ENCODE assay signal across 2 cellular contexts in the genomic region with DNA sequence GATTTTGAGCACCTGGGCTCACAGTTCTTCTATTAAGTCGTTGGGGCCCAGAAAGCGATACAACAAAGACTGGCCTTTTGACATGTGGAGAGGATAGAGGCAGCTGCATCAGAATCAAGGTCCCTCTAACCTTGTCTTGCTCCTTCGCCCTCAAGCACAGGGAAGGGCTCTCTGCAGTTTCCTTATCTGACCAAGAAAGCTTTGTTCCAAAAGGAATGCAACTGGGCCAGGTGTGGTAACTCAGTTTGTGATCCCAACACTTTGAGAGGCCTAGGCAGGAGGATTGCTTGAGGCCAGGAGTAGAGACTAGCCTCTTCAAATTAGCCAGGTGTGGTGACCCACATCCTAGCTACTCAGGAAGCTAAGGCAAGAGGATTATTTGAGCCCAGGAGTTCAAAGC.
TF ChIP-seq lines count a peak whose summit lies in the region.

No MANE protein-coding gene starts in this region.

TF ChIP-seq in H1, 55 proteins besides CTCF, POLR2A, EP300 and RAD21 (continued from another document):
- TF ChIP-seq SIX5 (IDR thresholded peaks at IDR 0.05; ENCODE audit: low read depth, low read length) = no peak

TF ChIP-seq in WTC11, 78 proteins besides CTCF, POLR2A, EP300 and RAD21 (continued from another document):
- TF ChIP-seq, protein P1, sequence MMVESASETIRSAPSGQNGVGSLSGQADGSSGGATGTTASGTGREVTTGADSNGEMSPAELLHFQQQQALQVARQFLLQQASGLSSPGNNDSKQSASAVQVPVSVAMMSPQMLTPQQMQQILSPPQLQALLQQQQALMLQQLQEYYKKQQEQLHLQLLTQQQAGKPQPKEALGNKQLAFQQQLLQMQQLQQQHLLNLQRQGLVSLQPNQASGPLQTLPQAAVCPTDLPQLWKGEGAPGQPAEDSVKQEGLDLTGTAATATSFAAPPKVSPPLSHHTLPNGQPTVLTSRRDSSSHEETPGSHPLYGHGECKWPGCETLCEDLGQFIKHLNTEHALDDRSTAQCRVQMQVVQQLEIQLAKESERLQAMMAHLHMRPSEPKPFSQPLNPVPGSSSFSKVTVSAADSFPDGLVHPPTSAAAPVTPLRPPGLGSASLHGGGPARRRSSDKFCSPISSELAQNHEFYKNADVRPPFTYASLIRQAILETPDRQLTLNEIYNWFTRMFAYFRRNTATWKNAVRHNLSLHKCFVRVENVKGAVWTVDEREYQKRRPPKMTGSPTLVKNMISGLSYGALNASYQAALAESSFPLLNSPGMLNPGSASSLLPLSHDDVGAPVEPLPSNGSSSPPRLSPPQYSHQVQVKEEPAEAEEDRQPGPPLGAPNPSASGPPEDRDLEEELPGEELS (CRISPR knock-in tag; IDR thresholded peaks at IDR 0.05) = no peak
- TF ChIP-seq JAZF1 (CRISPR knock-in tag; IDR thresholded peaks at IDR 0.05) (no peak), FOXP1 (CRISPR knock-in tag; IDR thresholded peaks at IDR 0.05; ENCODE audit: borderline replicate concordance) (no peak), ESRRA (CRISPR knock-in tag; IDR thresholded peaks at IDR 0.05; ENCODE audit: borderline replicate concordance) (no peak), PRRX2 (CRISPR knock-in tag; IDR thresholded peaks at IDR 0.05) (no peak), GRHL2 (CRISPR knock-in tag; IDR thresholded peaks at IDR 0.05; ENCODE audit: insufficient replicate concordance, severe bottlenecking) (no peak), FOXJ3 (CRISPR knock-in tag; IDR thresholded peaks at IDR 0.05; ENCODE audit: borderline replicate concordance) (no peak)
- TF ChIP-seq, protein P2, sequence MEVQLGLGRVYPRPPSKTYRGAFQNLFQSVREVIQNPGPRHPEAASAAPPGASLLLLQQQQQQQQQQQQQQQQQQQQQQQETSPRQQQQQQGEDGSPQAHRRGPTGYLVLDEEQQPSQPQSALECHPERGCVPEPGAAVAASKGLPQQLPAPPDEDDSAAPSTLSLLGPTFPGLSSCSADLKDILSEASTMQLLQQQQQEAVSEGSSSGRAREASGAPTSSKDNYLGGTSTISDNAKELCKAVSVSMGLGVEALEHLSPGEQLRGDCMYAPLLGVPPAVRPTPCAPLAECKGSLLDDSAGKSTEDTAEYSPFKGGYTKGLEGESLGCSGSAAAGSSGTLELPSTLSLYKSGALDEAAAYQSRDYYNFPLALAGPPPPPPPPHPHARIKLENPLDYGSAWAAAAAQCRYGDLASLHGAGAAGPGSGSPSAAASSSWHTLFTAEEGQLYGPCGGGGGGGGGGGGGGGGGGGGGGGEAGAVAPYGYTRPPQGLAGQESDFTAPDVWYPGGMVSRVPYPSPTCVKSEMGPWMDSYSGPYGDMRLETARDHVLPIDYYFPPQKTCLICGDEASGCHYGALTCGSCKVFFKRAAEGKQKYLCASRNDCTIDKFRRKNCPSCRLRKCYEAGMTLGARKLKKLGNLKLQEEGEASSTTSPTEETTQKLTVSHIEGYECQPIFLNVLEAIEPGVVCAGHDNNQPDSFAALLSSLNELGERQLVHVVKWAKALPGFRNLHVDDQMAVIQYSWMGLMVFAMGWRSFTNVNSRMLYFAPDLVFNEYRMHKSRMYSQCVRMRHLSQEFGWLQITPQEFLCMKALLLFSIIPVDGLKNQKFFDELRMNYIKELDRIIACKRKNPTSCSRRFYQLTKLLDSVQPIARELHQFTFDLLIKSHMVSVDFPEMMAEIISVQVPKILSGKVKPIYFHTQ (CRISPR knock-in tag; IDR thresholded peaks at IDR 0.05) = no peak
- TF ChIP-seq, protein P3, sequence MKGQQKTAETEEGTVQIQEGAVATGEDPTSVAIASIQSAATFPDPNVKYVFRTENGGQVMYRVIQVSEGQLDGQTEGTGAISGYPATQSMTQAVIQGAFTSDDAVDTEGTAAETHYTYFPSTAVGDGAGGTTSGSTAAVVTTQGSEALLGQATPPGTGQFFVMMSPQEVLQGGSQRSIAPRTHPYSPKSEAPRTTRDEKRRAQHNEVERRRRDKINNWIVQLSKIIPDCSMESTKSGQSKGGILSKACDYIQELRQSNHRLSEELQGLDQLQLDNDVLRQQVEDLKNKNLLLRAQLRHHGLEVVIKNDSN (CRISPR knock-in tag; IDR thresholded peaks at IDR 0.05) = no peak
